21 cellular contexts compared by ENCODE assay signal in genomic region chr3:38524141-38524739, GRCh38.
"Had no signal": no experiment of that assay in that cellular context is flagged by ENCODE, and none has a peak within 500 bp of the region (broad histone marks: within the 10 kb centered on the region; RNA-seq: fewer than 3 reads in every experiment).

No MANE protein-coding gene starts in this region.

- H3K4me3 Mint-ChIP-seq: activated CD4-positive, alpha-beta memory T cell treated with anti-CD3 and anti-CD28 coated beads for 36 hours; activated CD8-positive, alpha-beta memory T cell treated with anti-CD3 and anti-CD28 coated beads, Interleukin-2, amount 10 ng/mL, durations not matched to agents 7 days and 5 days; activated naive CD4-positive, alpha-beta T cell treated with anti-CD3 and anti-CD28 coated beads for 36 hours; activated naive CD8-positive, alpha-beta T cell treated with anti-CD3 and anti-CD28 coated beads, Interleukin-2, amount 50 U/mL, for 24 hours; nephron had no signal

- H3K36me3 ChIP-seq: right lobe of liver had no signal

- H3K27ac Mint-ChIP-seq: activated CD4-positive, alpha-beta memory T cell treated with anti-CD3 and anti-CD28 coated beads for 36 hours; activated CD8-positive, alpha-beta memory T cell treated with anti-CD3 and anti-CD28 coated beads, Interleukin-2, amount 10 ng/mL, durations not matched to agents 7 days and 5 days; activated naive CD4-positive, alpha-beta T cell treated with anti-CD3 and anti-CD28 coated beads for 36 hours; activated naive CD8-positive, alpha-beta T cell treated with anti-CD3 and anti-CD28 coated beads, Interleukin-2, amount 50 U/mL, for 24 hours; activated T-helper 2 cell treated with anti-CD3 and anti-CD28 coated beads, Interferon-gamma antibody, Interleukin-2, Interleukin-4, amounts not matched to agents 10 μg/mL and 5 μg/mL and 100 μg/mL, durations not matched to agents 14 hours and 24 hours and 36 hours; nephron had no signal

- H3K27me3 Mint-ChIP-seq: activated CD4-positive, alpha-beta memory T cell treated with anti-CD3 and anti-CD28 coated beads for 36 hours; activated CD8-positive, alpha-beta memory T cell treated with anti-CD3 and anti-CD28 coated beads, Interleukin-2, amount 10 ng/mL, durations not matched to agents 7 days and 5 days; activated naive CD8-positive, alpha-beta T cell treated with anti-CD3 and anti-CD28 coated beads, Interleukin-2, amount 50 U/mL, for 24 hours had no signal

- H3K4me3 ChIP-seq: coronary artery, esophagus squamous epithelium, psoas muscle, right lobe of liver, spleen, stomach, testis had no signal

- ATAC-seq: activated CD8-positive, alpha-beta memory T cell treated with anti-CD3 and anti-CD28 coated beads, Interleukin-2, amount 10 ng/mL, durations not matched to agents 7 days and 5 days; activated naive CD8-positive, alpha-beta T cell treated with anti-CD3 and anti-CD28 coated beads, Interleukin-2, amount 50 U/mL, for 24 hours; left ventricle myocardium superior; psoas muscle; right lobe of liver had no signal

- H3K9me3 Mint-ChIP-seq: activated CD4-positive, alpha-beta memory T cell treated with anti-CD3 and anti-CD28 coated beads for 36 hours; activated naive CD4-positive, alpha-beta T cell treated with anti-CD3 and anti-CD28 coated beads for 36 hours; activated naive CD8-positive, alpha-beta T cell treated with anti-CD3 and anti-CD28 coated beads, Interleukin-2, amount 50 U/mL, for 24 hours; activated T-helper 2 cell treated with anti-CD3 and anti-CD28 coated beads, Interferon-gamma antibody, Interleukin-2, Interleukin-4, amounts not matched to agents 10 μg/mL and 5 μg/mL and 100 μg/mL, durations not matched to agents 14 hours and 24 hours and 36 hours; nephron had no signal

- H3K27me3 ChIP-seq: esophagus squamous epithelium, right lobe of liver, spleen, stomach, testis had no signal

- H3K9me3 ChIP-seq: esophagus squamous epithelium, psoas muscle, right lobe of liver, spleen, stomach, testis had no signal

- DNase-seq: activated CD4-positive, alpha-beta memory T cell treated with anti-CD3 and anti-CD28 coated beads for 36 hours; activated CD4-positive, CD25-positive, alpha-beta regulatory T cell treated with anti-CD3 and anti-CD28 coated beads, Interleukin-2, amount 50 U/mL, for 72 hours; activated CD8-positive, alpha-beta memory T cell treated with anti-CD3 and anti-CD28 coated beads, Interleukin-2, amount 10 ng/mL, durations not matched to agents 7 days and 5 days; activated naive CD4-positive, alpha-beta T cell treated with anti-CD3 and anti-CD28 coated beads for 36 hours; activated naive CD8-positive, alpha-beta T cell treated with anti-CD3 and anti-CD28 coated beads, Interleukin-2, amount 50 U/mL, for 24 hours; activated T-cell treated with anti-CD3 and anti-CD28 coated beads, Interleukin-2, amount 50 U/mL, for 1 hour; central memory CD4-positive, alpha-beta T cell; esophagus squamous epithelium; foreskin fibroblast; hypothalamus; kidney glomerular epithelial cell; left ventricle myocardium superior; mesendoderm; psoas muscle; right lobe of liver; spleen; stomach; testis had no signal

- H3K4me1 ChIP-seq: esophagus squamous epithelium, right lobe of liver, stomach, testis had no signal

- H3K27ac ChIP-seq: coronary artery, esophagus squamous epithelium, psoas muscle, right lobe of liver, spleen, stomach, testis had no signal
